ENCODE assay signal across 9 cellular contexts in the genomic region with DNA sequence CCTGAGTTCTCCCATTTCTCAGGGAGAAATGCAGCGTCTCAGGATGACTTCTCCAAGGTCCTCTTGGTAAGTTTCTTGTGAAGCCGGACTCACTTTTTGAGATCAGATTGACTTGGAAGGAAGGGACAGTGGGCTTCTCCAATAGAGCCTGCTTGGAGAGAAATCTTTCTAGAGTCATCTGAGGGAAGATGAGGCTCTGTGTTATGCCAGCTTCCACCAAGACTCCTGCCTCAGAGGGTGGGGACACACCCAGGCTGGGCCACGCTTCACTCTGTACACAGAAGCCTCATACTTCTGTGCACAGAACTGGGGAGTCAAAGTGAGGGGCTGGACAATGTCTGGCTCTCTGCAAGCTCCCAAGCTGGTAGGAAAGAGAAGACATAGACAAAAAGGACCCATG. TPM values are rescaled to one million over a fixed set of nuclear protein-coding genes. Genes with fewer than 3 reads are reported as not detected.
A peak's percentile ranks its signal among the peaks of the same experiment; 100 is the strongest.
DNase-seq lines count a peak whose midpoint lies in the region; ATAC-seq and TF ChIP-seq lines count a peak whose summit lies in the region.
"Had no signal": no experiment of that assay in that cellular context is flagged by ENCODE, and none has a peak within 500 bp of the region (broad histone marks: within the 10 kb centered on the region; RNA-seq: fewer than 3 reads in every experiment).

No MANE protein-coding gene starts in this region.

- intact Hi-C loops in MCF 10A (cut with micrococcal nuclease): loop anchor here (5.0 kb wide), 2 partner anchors 58 to 98 kb away; partner anchors contain the start of gene VSIR
- intact Hi-C loops in Caco-2 (cut with micrococcal nuclease; ENCODE audit: unreplicated experiment): loop anchor here (5.0 kb wide), 1 partner anchor 58 kb away; the partner anchor contains the start of gene VSIR

- POLR2A ChIA-PET in MCF 10A (lab: Yijun Ruan, JAX): interaction anchor here (0.6 to 3.8 kb wide), 6 partner anchors 15 to 394 kb away, joined by 3 to 19 read pairs (median 6); partner anchors contain the start of genes SLC29A3 and VSIR
- POLR2A ChIA-PET in Caco-2 (lab: Charles Lee): no interaction called here

- H3K4me3 ChIP-seq in muscle layer of duodenum (ENCODE audit: low read depth in 1 of 2, low read length in 2 of 2) (peak overlapping the region in 1 of 2 donors; percentile 36), upper lobe of left lung (peak overlapping the region in 1 of 4 donors; percentile 1), Caco-2 (ENCODE audit: low read depth, low read length) (no peak overlapping the region)

- peak overlapping the region; percentile 70 for H3K4me3 Mint-ChIP-seq in activated naive CD4-positive, alpha-beta T cell treated with anti-CD3 and anti-CD28 coated beads, Interleukin-2, amount 50 U/mL, for 24 hours
- H3K4me3 Mint-ChIP-seq in MCF 10A (ENCODE audit: unreplicated experiment) (peak overlapping the region; percentile 41), Caco-2 (ENCODE audit: unreplicated experiment) (no peak overlapping the region)

- no peaks in the 10 kb centered on the region for H3K36me3 Mint-ChIP-seq in activated naive CD4-positive, alpha-beta T cell treated with anti-CD3 and anti-CD28 coated beads, Interleukin-2, amount 50 U/mL, for 24 hours
- H3K36me3 Mint-ChIP-seq in MCF 10A (ENCODE audit: insufficient read depth, unreplicated experiment) (no peaks in the 10 kb centered on the region), Caco-2 (ENCODE audit: insufficient read depth, unreplicated experiment) (no peaks in the 10 kb centered on the region)

- TF ChIP-seq CTCF in MCF 10A (IDR thresholded peaks at IDR 0.05; ENCODE audit: unreplicated experiment) (no peak), upper lobe of left lung (IDR thresholded peaks at IDR 0.05) (no peak), GM13976 (IDR thresholded peaks at IDR 0.05; ENCODE audit: borderline replicate concordance, control extremely low read depth, extremely low read depth, insufficient read depth, missing control alignments) (no peak), Caco-2 (IDR thresholded peaks at IDR 0.05; ENCODE audit: insufficient read depth in 1 of 2, low read depth in 1 of 2, low read length in 1 of 2, severe bottlenecking in 1 of 2, unreplicated experiment in 1 of 2) (no peak)

- ATAC-seq in upper lobe of left lung (ENCODE audit: low FRiP score in 2 of 2): peak in 1 of 2 donors; percentile 10

- no peaks in the 10 kb centered on the region for H3K9me3 ChIP-seq in muscle layer of duodenum (ENCODE audit: control insufficient read depth in 1 of 2, low read length in 2 of 2)
- H3K9me3 ChIP-seq in upper lobe of left lung: no peaks in the 10 kb centered on the region
- no peaks in the 10 kb centered on the region for H3K9me3 ChIP-seq in Caco-2

- peak overlapping the region; percentile 99 for H3K27ac Mint-ChIP-seq in activated naive CD4-positive, alpha-beta T cell treated with anti-CD3 and anti-CD28 coated beads, Interleukin-2, amount 50 U/mL, for 24 hours
- H3K27ac Mint-ChIP-seq in MCF 10A (ENCODE audit: low read depth, unreplicated experiment) (peak overlapping the region; percentile 93), Caco-2 (ENCODE audit: unreplicated experiment) (no peak overlapping the region)

- no peak for TF ChIP-seq EP300 in upper lobe of left lung (IDR thresholded peaks at IDR 0.05)

- no peaks in the 10 kb centered on the region for H3K9me3 Mint-ChIP-seq in activated naive CD4-positive, alpha-beta T cell treated with anti-CD3 and anti-CD28 coated beads, Interleukin-2, amount 50 U/mL, for 24 hours
- no peaks in the 10 kb centered on the region for H3K9me3 Mint-ChIP-seq in MCF 10A (ENCODE audit: unreplicated experiment)
- H3K9me3 Mint-ChIP-seq in Caco-2 (ENCODE audit: unreplicated experiment): no peaks in the 10 kb centered on the region

- H3K4me1 ChIP-seq in muscle layer of duodenum (ENCODE audit: control insufficient read depth in 1 of 2, insufficient read depth in 2 of 2, low read length in 2 of 2) (peaks cover 24 to 58% of the 10 kb centered on the region in 2 donors), upper lobe of left lung (peaks cover 40 to 55% (median 45%) of the 10 kb centered on the region in 4 donors), Caco-2 (peaks cover 10% of the 10 kb centered on the region)

- DNase-seq in activated naive CD4-positive, alpha-beta T cell treated with Interleukin-2 at 50 U/mL for 16 hours: no peak
- DNase-seq in MCF 10A (ENCODE audit: unreplicated experiment) (no peak), upper lobe of left lung (no peak), GM13976 (ENCODE audit: low spot score) (no peak), NCI-H82 (lab: John Stamatoyannopoulos, UW) (no peak), Caco-2 (no peak)
- DNase-seq: NCI-H1417 had no signal

- no TSS peak for BruUV-seq in MCF 10A (replicated peaks; lab: Mats Ljungman, UMichigan)
- BruUV-seq in Caco-2 (replicated peaks; lab: Mats Ljungman, UMichigan): no TSS peak

- no peaks in the 10 kb centered on the region for H3K27me3 Mint-ChIP-seq in activated naive CD4-positive, alpha-beta T cell treated with anti-CD3 and anti-CD28 coated beads, Interleukin-2, amount 50 U/mL, for 24 hours
- H3K27me3 Mint-ChIP-seq in MCF 10A (ENCODE audit: insufficient read depth, unreplicated experiment) (no peaks in the 10 kb centered on the region), Caco-2 (ENCODE audit: insufficient read depth, unreplicated experiment) (no peaks in the 10 kb centered on the region)

- in situ Hi-C loops in GM13976 (cut with MboI; ENCODE audit: low sequenced_read_pairs, unreplicated experiment): no loop called here

- CTCF ChIA-PET in MCF 10A (lab: Yijun Ruan, JAX) (interaction anchor here (0.9 to 1.7 kb wide), 6 partner anchors 12 to 330 kb away, joined by 3 to 7 read pairs (median 4); partner anchors contain the start of gene VSIR), Caco-2 (lab: Charles Lee) (interaction anchor here (0.8 kb wide), 1 partner anchor 18 kb away, joined by 3 read pairs; no protein-coding TSS in a partner anchor)

- no peak for TF ChIP-seq POLR2A in upper lobe of left lung (IDR thresholded peaks at IDR 0.05)

- 57 to 74% methylated on average over 3 of the region's 3 CpGs for WGBS in upper lobe of left lung, 2 donors

- peaks cover 65% of the 10 kb centered on the region for H3K4me1 Mint-ChIP-seq in activated naive CD4-positive, alpha-beta T cell treated with anti-CD3 and anti-CD28 coated beads, Interleukin-2, amount 50 U/mL, for 24 hours
- H3K4me1 Mint-ChIP-seq in MCF 10A (ENCODE audit: insufficient read depth, unreplicated experiment): peaks cover 23% of the 10 kb centered on the region
- H3K4me1 Mint-ChIP-seq in Caco-2 (ENCODE audit: low read depth, unreplicated experiment): no peaks in the 10 kb centered on the region

- H3K27me3 ChIP-seq in muscle layer of duodenum (ENCODE audit: low read depth, low read length) (no peaks in the 10 kb centered on the region), upper lobe of left lung (no peaks in the 10 kb centered on the region), Caco-2 (replicated peaks; ENCODE audit: control insufficient read depth, insufficient read depth, low read length) (no peaks in the 10 kb centered on the region)

- H3K27ac ChIP-seq in muscle layer of duodenum (ENCODE audit: low read length): peak overlapping the region; percentile 89
- H3K27ac ChIP-seq in upper lobe of left lung: peak overlapping the region; percentile 74 to 90 (median 85)

- H3K36me3 ChIP-seq in muscle layer of duodenum (ENCODE audit: control insufficient read depth in 1 of 2, insufficient read depth in 2 of 2, low read length in 2 of 2): no peaks in the 10 kb centered on the region
- no peaks in the 10 kb centered on the region for H3K36me3 ChIP-seq in upper lobe of left lung
- H3K36me3 ChIP-seq in Caco-2 (ENCODE audit: control insufficient read depth, insufficient read depth, low read length): no peaks in the 10 kb centered on the region

RNA-seq across cellular contexts. Expression of gene C10orf105, which starts 5.5 kb away (rescaled TPM):
- total RNA-seq in MCF 10A (2022) (not detected in 2 replicates), upper lobe of left lung (1 to 10 TPM in 1 of 6 donors, under 1 TPM in 4, not detected in 1; 0.15 to 1.0 (median 0.44) TPM), Caco-2 (2022) (not detected in 2 replicates)

RNA-seq across cellular contexts. Expression of gene VSIR, which starts 59.3 kb away (rescaled TPM):
- total RNA-seq in MCF 10A (2022) (3.6 and 7.0 TPM in 2 replicates), upper lobe of left lung (100 to 1,000 TPM in 2 of 6 donors, 10 to 100 TPM in 4; 51.7 to 167 (median 92.5) TPM), Caco-2 (2022) (41.9 and 44.0 TPM in 2 replicates)
